Comparison of ENCODE assay signal across 12 cellular contexts in the genomic region with DNA sequence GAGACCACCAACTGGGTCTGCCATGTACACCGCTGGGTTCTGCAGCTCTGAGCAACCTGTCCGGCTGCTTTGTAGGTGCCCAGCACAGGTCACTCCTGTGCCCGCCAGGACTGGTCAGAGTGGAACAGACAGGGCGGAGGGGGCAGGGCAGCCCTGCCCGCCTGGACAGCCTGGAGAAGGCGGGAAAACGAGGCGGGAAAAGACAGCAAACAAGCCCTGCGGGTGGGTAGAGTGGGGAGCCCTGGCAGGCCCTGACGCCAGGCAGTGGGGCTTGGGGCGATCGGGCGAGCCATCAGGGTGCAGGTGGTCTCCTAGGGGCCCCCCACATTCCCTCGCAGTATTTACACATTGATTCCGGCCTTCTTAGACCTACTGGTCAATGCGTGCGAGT. TPM values are rescaled to one million over a fixed set of nuclear protein-coding genes. Genes with fewer than 3 reads are reported as not detected.
DNase-seq lines count a peak whose midpoint lies in the region; ATAC-seq and TF ChIP-seq lines count a peak whose summit lies in the region.
"Had no signal": no experiment of that assay in that cellular context is flagged by ENCODE, and none has a peak within 500 bp of the region (broad histone marks: within the 10 kb centered on the region; RNA-seq: fewer than 3 reads in every experiment).

No MANE protein-coding gene starts in this region.

- peaks cover 29% of the 10 kb centered on the region for H3K4me1 Mint-ChIP-seq in activated CD4-positive, alpha-beta T cell treated with anti-CD3 and anti-CD28 coated beads for 36 hours
- peaks cover 31 to 40% of the 10 kb centered on the region in 2 donors for H3K4me1 Mint-ChIP-seq in effector memory CD8-positive, alpha-beta T cell (ENCODE audit: low read depth in 2 of 2)

- H3K4me2 ChIP-seq in OCI-LY3 (ENCODE audit: low read length): peak overlapping the region; percentile 81

- H3K27ac Mint-ChIP-seq in activated CD4-positive, alpha-beta T cell treated with anti-CD3 and anti-CD28 coated beads for 36 hours: peak overlapping the region; percentile 33
- H3K27ac Mint-ChIP-seq in effector memory CD8-positive, alpha-beta T cell: peak overlapping the region; percentile 77 to 86

- H3K4me3 ChIP-seq in OCI-LY3 (ENCODE audit: low read length) (peak overlapping the region; percentile 85), skeletal muscle cell (ENCODE audit: low read depth, low read length) (peak overlapping the region; percentile 65)

- POLR2A ChIA-PET in activated CD4-positive, alpha-beta T cell treated with anti-CD3 and anti-CD28 coated beads for 36 hours (lab: Charles Lee): no interaction called here

- peaks cover 39% of the 10 kb centered on the region for H3K79me2 ChIP-seq in OCI-LY3 (ENCODE audit: low read length)

- H3K27me3 ChIP-seq in OCI-LY3 (ENCODE audit: low read depth, low read length): 0 out of 2 replicates have a peak, but pooled peaks cover 11% of the 10 kb centered on the region

- peaks cover 29% of the 10 kb centered on the region for H3K36me3 ChIP-seq in OCI-LY3 (replicated peaks; ENCODE audit: low read depth, low read length)
- H3K36me3 ChIP-seq: prostate gland had no signal

- H3K27me3 Mint-ChIP-seq in activated CD4-positive, alpha-beta T cell treated with anti-CD3 and anti-CD28 coated beads for 36 hours: no peaks in the 10 kb centered on the region
- no peaks in the 10 kb centered on the region for H3K27me3 Mint-ChIP-seq in effector memory CD8-positive, alpha-beta T cell

- H3K9me3 ChIP-seq in OCI-LY3 (ENCODE audit: insufficient read depth, low read length): no peaks in the 10 kb centered on the region
- H3K9me3 ChIP-seq: prostate gland had no signal

- H3K9ac ChIP-seq in OCI-LY3 (ENCODE audit: low read length): peak overlapping the region; percentile 96

- peaks cover 23% of the 10 kb centered on the region for H3K4me1 ChIP-seq in OCI-LY3 (ENCODE audit: low read length)

- H4K20me1 ChIP-seq in OCI-LY3 (ENCODE audit: insufficient read depth, low read length): peaks cover 24% of the 10 kb centered on the region

- H2AFZ ChIP-seq in OCI-LY3 (ENCODE audit: low read depth, low read length): peak overlapping the region; percentile 51; the same call in 1 of the 2 replicates

- no peak for TF ChIP-seq CTCF in OCI-LY3 (IDR thresholded peaks at IDR 0.05; ENCODE audit: low read depth, low read length)

- no peaks in the 10 kb centered on the region for H3K9me3 Mint-ChIP-seq in activated CD4-positive, alpha-beta T cell treated with anti-CD3 and anti-CD28 coated beads for 36 hours (ENCODE audit: low read depth)
- H3K9me3 Mint-ChIP-seq in effector memory CD8-positive, alpha-beta T cell: no peaks in the 10 kb centered on the region

- intact Hi-C loops in activated CD4-positive, alpha-beta T cell treated with anti-CD3 and anti-CD28 coated beads for 36 hours (cut with DNase I, micrococcal nuclease): loop anchor here in 1 of 2 experiments (1.0 kb wide), 1 partner anchor 117 kb away; the partner anchor contains the start of gene FEM1A

- H3K27ac ChIP-seq in OCI-LY3 (ENCODE audit: low read length): no peak overlapping the region
- H3K27ac ChIP-seq: prostate gland had no signal

- H3K4me3 Mint-ChIP-seq in activated CD4-positive, alpha-beta T cell treated with anti-CD3 and anti-CD28 coated beads for 36 hours: peak overlapping the region; percentile 83
- H3K4me3 Mint-ChIP-seq in effector memory CD8-positive, alpha-beta T cell: peak overlapping the region; percentile 78 to 97

- no peak for DNase-seq in activated CD4-positive, alpha-beta T cell treated with anti-CD3 and anti-CD28 coated beads for 36 hours
- no peak for DNase-seq in activated CD4-positive, alpha-beta T cell treated with anti-CD3 and anti-CD28 coated beads for 4 hours
- DNase-seq in effector memory CD8-positive, alpha-beta T cell: no peak
- DNase-seq in skeletal muscle cell (ENCODE audit: low read depth) (no peak), amniotic stem cell (lab: John Stamatoyannopoulos, UW) (no peak), HuH-7.5 (ENCODE audit: low spot score) (no peak)
- DNase-seq in stimulated activated CD4-positive, alpha-beta T cell treated with anti-CD3 and anti-CD28 coated beads, Interleukin-4, amount 100 ng/mL, for 24 hours: no peak
- DNase-seq: central memory CD4-positive, alpha-beta T cell; hypothalamus had no signal

- CTCF ChIA-PET in activated CD4-positive, alpha-beta T cell treated with anti-CD3 and anti-CD28 coated beads for 36 hours (lab: Charles Lee): interaction anchor here (0.6 to 1.7 kb wide), 2 partner anchors 34 to 99 kb away, joined by 3 to 8 read pairs; no protein-coding TSS in a partner anchor

- peaks cover 32% of the 10 kb centered on the region for H3K36me3 Mint-ChIP-seq in activated CD4-positive, alpha-beta T cell treated with anti-CD3 and anti-CD28 coated beads for 36 hours (ENCODE audit: low read depth)
- peaks cover 31% of the 10 kb centered on the region for H3K36me3 Mint-ChIP-seq in effector memory CD8-positive, alpha-beta T cell (ENCODE audit: insufficient read depth)

- no peak for ATAC-seq in activated CD4-positive, alpha-beta T cell treated with anti-CD3 and anti-CD28 coated beads for 36 hours
- ATAC-seq in effector memory CD8-positive, alpha-beta T cell (replicated peaks): no peak

RNA-seq across cellular contexts. Expression of gene UHRF1, which starts 0.5 kb away (rescaled TPM):
- 100 to 1,000 TPM; 126 to 151 TPM for total RNA-seq in activated CD4-positive, alpha-beta T cell treated with anti-CD3 and anti-CD28 coated beads for 36 hours

RNA-seq across cellular contexts. Expression of gene ARRDC5, which starts 6.1 kb away (rescaled TPM):
- not detected for total RNA-seq in activated CD4-positive, alpha-beta T cell treated with anti-CD3 and anti-CD28 coated beads for 36 hours
- total RNA-seq: NCI-H460 had no signal

RNA-seq across cellular contexts. Expression of gene PLIN3, which starts 41.3 kb away (rescaled TPM):
- total RNA-seq in activated CD4-positive, alpha-beta T cell treated with anti-CD3 and anti-CD28 coated beads for 36 hours: 10 to 100 TPM; 26.9 to 27.5 TPM
